23 cellular contexts compared by ENCODE assay signal in genomic region chr22:24681236-24681635, GRCh38.
DNase-seq lines count a peak whose midpoint lies in the region; ATAC-seq lines count a peak whose summit lies in the region.
"Had no signal": no experiment of that assay in that cellular context is flagged by ENCODE, and none has a peak within 500 bp of the region (broad histone marks: within the 10 kb centered on the region; RNA-seq: fewer than 3 reads in every experiment).

No MANE protein-coding gene starts in this region.

- intact Hi-C loops in left colon (cut with DNase I, micrococcal nuclease): no loop called here

- no peaks in the 10 kb centered on the region for H3K36me3 ChIP-seq in adipocyte (ENCODE audit: control insufficient read depth, insufficient read depth, low read length, severe bottlenecking)
- no peaks in the 10 kb centered on the region for H3K36me3 ChIP-seq in skeletal muscle satellite cell (ENCODE audit: insufficient read depth, low read length)
- H3K36me3 ChIP-seq: left ventricle myocardium inferior, thyroid gland had no signal

- no peak for ATAC-seq in HG03439 (IDR thresholded peaks at IDR 0.05; ENCODE audit: unreplicated experiment)
- no peak for ATAC-seq in left colon
- ATAC-seq: activated CD4-positive, alpha-beta T cell treated with anti-CD3 and anti-CD28 coated beads for 36 hours; HCT116; K562; naive thymus-derived CD4-positive, alpha-beta T cell had no signal

- no peak overlapping the region for H3K9ac ChIP-seq in adipocyte (ENCODE audit: low read length)
- peak overlapping the region; percentile 22 for H3K9ac ChIP-seq in skeletal muscle satellite cell (ENCODE audit: low read depth, low read length)

- DNase-seq in EH (ENCODE audit: low read depth): peak; percentile 67
- peak; percentile 72 for DNase-seq in adipocyte (ENCODE audit: low read depth)
- peak; percentile 83 for DNase-seq in fibroblast of gingiva (ENCODE audit: low read depth)
- DNase-seq in NCI-H1105 treated with DMSO at 0.1 percent for 48 hours (lab: John Stamatoyannopoulos, UW): no peak
- no peak for DNase-seq in left colon
- DNase-seq: activated CD4-positive, alpha-beta T cell treated with anti-CD3 and anti-CD28 coated beads for 36 hours; activated effector memory CD4-positive, alpha-beta T cell treated with Interleukin-2 at 50 U/mL for 16 hours; activated T-cell treated with anti-CD3 and anti-CD28 coated beads for 4 hours; DMS79; effector memory CD4-positive, alpha-beta T cell; erythroblast; hypothalamus; left ventricle myocardium inferior; MM.1S; naive thymus-derived CD4-positive, alpha-beta T cell; NCI-H1417 treated with DMSO at 0.1 percent for 48 hours; NCI-H446; occipital lobe; thyroid gland had no signal

- H3K9me3 ChIP-seq in adipocyte (ENCODE audit: control insufficient read depth, low read length) (no peaks in the 10 kb centered on the region), skeletal muscle satellite cell (replicated peaks; ENCODE audit: low read length) (no peaks in the 10 kb centered on the region)
- H3K9me3 ChIP-seq: left ventricle myocardium inferior, thyroid gland had no signal

- no peaks in the 10 kb centered on the region for H3K27me3 ChIP-seq in adipocyte (replicated peaks; ENCODE audit: control insufficient read depth, insufficient read depth, low read length)
- H3K27me3 ChIP-seq in skeletal muscle satellite cell (ENCODE audit: control insufficient read depth, insufficient read depth, low read length): peaks cover 14% of the 10 kb centered on the region
- H3K27me3 ChIP-seq: thyroid gland had no signal

- peaks cover 5% of the 10 kb centered on the region for H3K4me1 ChIP-seq in adipocyte (ENCODE audit: control insufficient read depth, insufficient read depth, low read length)
- H3K4me1 ChIP-seq in skeletal muscle satellite cell (ENCODE audit: control insufficient read depth, insufficient read depth, low read length): peaks cover 5% of the 10 kb centered on the region
- H3K4me1 ChIP-seq: thyroid gland had no signal

- no peak overlapping the region for H3K4me3 ChIP-seq in adipocyte (ENCODE audit: low read length)
- H3K4me3 ChIP-seq in skeletal muscle satellite cell (ENCODE audit: low read length): no peak overlapping the region
- H3K4me3 ChIP-seq: K562, left ventricle myocardium inferior, thyroid gland had no signal

- no peak overlapping the region for H3K4me2 ChIP-seq in skeletal muscle satellite cell (ENCODE audit: low read length)

Comparison
In these comparisons a context has a peak if more than half of its experiments do, and no peak if none do; other contexts are left out.
1. DNase-seq: peak in EH (single experiment), adipocyte (single experiment) and fibroblast of gingiva (single experiment); none in NCI-H1105 treated with DMSO at 0.1 percent for 48 hours (single experiment) and left colon (0 of 2).